15 cellular contexts compared by ENCODE assay signal in genomic region chr11:130114726-130115125, GRCh38. TPM values are rescaled to one million over a fixed set of nuclear protein-coding genes. Genes with fewer than 3 reads are reported as not detected.
A peak's percentile ranks its signal among the peaks of the same experiment; 100 is the strongest.
DNase-seq lines count a peak whose midpoint lies in the region; ATAC-seq, FAIRE-seq and TF ChIP-seq lines count a peak whose summit lies in the region.
"Had no signal": no experiment of that assay in that cellular context is flagged by ENCODE, and none has a peak within 500 bp of the region (broad histone marks: within the 10 kb centered on the region; RNA-seq: fewer than 3 reads in every experiment).

No MANE protein-coding gene starts in this region.

- no peak overlapping the region for H3K9ac ChIP-seq in HepG2 (ENCODE audit: insufficient read depth, low read depth, low read length)

- intact Hi-C loops in HepG2 (cut with micrococcal nuclease; ENCODE audit: unreplicated experiment): no loop called here
- intact Hi-C loops in thyroid gland (cut with DNase I): no loop called here

- H2AFZ ChIP-seq in HepG2 (ENCODE audit: low read length): no peak overlapping the region

- ATAC-seq in HepG2: no peak
- no peak for ATAC-seq in HG03139 (IDR thresholded peaks at IDR 0.05; ENCODE audit: unreplicated experiment)

- TF ChIP-seq EP300 in HepG2 (IDR thresholded peaks at IDR 0.05; ENCODE audit: low read depth in 2 of 2, low read length in 2 of 2): no peak
- no peak for TF ChIP-seq EP300 in HepG2 (CRISPR knock-in tag; IDR thresholded peaks at IDR 0.05; ENCODE audit: borderline replicate concordance)

- H3K36me3 ChIP-seq in HepG2 (replicated peaks in 1 of 2; ENCODE audit: control insufficient read depth in 1 of 2, insufficient read depth in 2 of 2, low read length in 2 of 2) (peaks cover 19 to 74% of the 10 kb centered on the region in 2 experiments), thyroid gland (peaks cover 10 to 14% of the 10 kb centered on the region in 2 donors), right atrium auricular region (peaks cover 15% of the 10 kb centered on the region)

- H3K4me2 ChIP-seq in HepG2 (ENCODE audit: low read depth, low read length): no peak overlapping the region

- H3K4me3 ChIP-seq in HepG2 (replicated peaks in 1 of 3; ENCODE audit: insufficient read depth in 1 of 3, low read depth in 2 of 3, low read length in 3 of 3): no peak overlapping the region
- no peak overlapping the region for H3K4me3 ChIP-seq in thyroid gland (replicated peaks in 1 of 3)
- H3K4me3 ChIP-seq in right atrium auricular region: no peak overlapping the region

- 77% methylated on average over 4 of the region's 4 CpGs for WGBS in HepG2 (ENCODE audit: low lambda C conversion rate)
- 89 to 96% methylated on average over 4 of the region's 4 CpGs for WGBS in thyroid gland, 2 donors

- TF ChIP-seq CTCF in VCaP (conservative IDR thresholded peaks at IDR 0.05) (no peak), HepG2 (CRISPR knock-in tag; IDR thresholded peaks at IDR 0.05) (no peak), thyroid gland (IDR thresholded peaks at IDR 0.05) (no peak), right atrium auricular region (IDR thresholded peaks at IDR 0.05) (no peak)

- H3K4me1 ChIP-seq in HepG2 (ENCODE audit: insufficient read depth, low read length): peaks cover 42% of the 10 kb centered on the region
- peaks cover 15 to 24% of the 10 kb centered on the region in 2 donors for H3K4me1 ChIP-seq in thyroid gland
- peaks cover 0 to 15% of the 10 kb centered on the region in 2 donors for H3K4me1 ChIP-seq in right atrium auricular region

- POLR2A ChIA-PET in HepG2 (lab: Yijun Ruan, JAX): interaction anchor here (1.7 to 2.2 kb wide), 2 partner anchors 9 to 112 kb away, joined by 7 to 12 read pairs; partner anchors contain the start of gene PRDM10

- no peaks in the 10 kb centered on the region for H3K27me3 ChIP-seq in HepG2 (ENCODE audit: control insufficient read depth in 1 of 2, insufficient read depth in 2 of 2, low read length in 2 of 2)
- H3K27me3 ChIP-seq in thyroid gland: no peaks in the 10 kb centered on the region
- H3K27me3 ChIP-seq in right atrium auricular region: no peaks in the 10 kb centered on the region

- H4K20me1 ChIP-seq in HepG2 (ENCODE audit: insufficient read depth, low read length): peaks cover 7% of the 10 kb centered on the region

- no peaks in the 10 kb centered on the region for H3K9me3 ChIP-seq in HepG2 (ENCODE audit: low read length)
- no peaks in the 10 kb centered on the region for H3K9me3 ChIP-seq in thyroid gland
- H3K9me3 ChIP-seq in right atrium auricular region: no peaks in the 10 kb centered on the region

- in situ Hi-C loops in G401 (cut with HindIII; ENCODE audit: low sequenced_read_pairs): no loop called here
- in situ Hi-C loops in HepG2 (cut with HindIII; ENCODE audit: extremely low pct_ligation_motif_present, low pct_unique_long_range_greater_than_20kb): no loop called here

- DNase-seq in G401 (ENCODE audit: low spot score): peak; percentile 47
- DNase-seq in HepG2 (ENCODE audit: low spot score): no peak
- no peak for DNase-seq in thyroid gland
- no peak for DNase-seq in right atrium auricular region (ENCODE audit: low spot score)
- DNase-seq in superior temporal gyrus (ENCODE audit: extremely low spot score): no peak
- DNase-seq: HFFc6; Kasumi-1; MM.1S; NCI-H1092; NCI-H1436 treated with DMSO at 0.1 percent for 48 hours; NCI-H2171 treated with DMSO at 0.1 percent for 48 hours; NK-92 treated with Interleukin-12 subunit alpha and Interleukin-12 subunit beta, amount 100 ng/mL, for 24 hours had no signal

- TF ChIP-seq POLR2A in HepG2 (IDR thresholded peaks at IDR 0.05; ENCODE audit: insufficient read depth in 1 of 2, low read depth in 2 of 2, low read length in 2 of 2): no peak
- no peak for TF ChIP-seq POLR2A in thyroid gland (IDR thresholded peaks at IDR 0.05)

- BruUV-seq in HepG2 (replicated peaks; lab: Mats Ljungman, UMichigan): no TSS peak

- H3K79me2 ChIP-seq in HepG2 (ENCODE audit: insufficient read depth, low read length): peaks cover 61% of the 10 kb centered on the region

- no peak for FAIRE-seq in HepG2 (lab: Jason Lieb, UNC)
- FAIRE-seq: H54 had no signal

- peak overlapping the region; percentile 41 for H3K27ac ChIP-seq in VCaP
- H3K27ac ChIP-seq in HepG2 (ENCODE audit: extremely low read length, insufficient read depth, low read length): peak overlapping the region; percentile 7
- H3K27ac ChIP-seq in thyroid gland: peak overlapping the region; percentile 64 to 78 (median 77)
- H3K27ac ChIP-seq in right atrium auricular region: no peak overlapping the region

- CTCF ChIA-PET in HepG2 (lab: Yijun Ruan, JAX; ENCODE audit: low intra/inter-chr PET ratio, low total read pairs): no interaction called here

- no peak for TF ChIP-seq RAD21 in HepG2 (CRISPR knock-in tag; IDR thresholded peaks at IDR 0.05)

TF ChIP-seq in HepG2, 621 proteins besides CTCF, POLR2A, EP300 and RAD21 (continues in another document):
- TF ChIP-seq TBX3 (IDR thresholded peaks at IDR 0.05; ENCODE audit: borderline replicate concordance) (no peak), HHEX (CRISPR knock-in tag; IDR thresholded peaks at IDR 0.05) (no peak), NR2F1 (CRISPR knock-in tag; IDR thresholded peaks at IDR 0.05) (no peak), RXRA (CRISPR knock-in tag; IDR thresholded peaks at IDR 0.05) (no peak)

RNA-seq across cellular contexts. Expression of gene ST14, which starts 44.9 kb away (rescaled TPM):
- not detected in 2 replicates for total RNA-seq in G401 (2014; rRNA removed; shearing (Covaris generic))
- total RNA-seq in HepG2 (2016; rRNA removed; fragmentation: Illumina TruSeq; extraction: Trizol) (0.69 and 1.4 TPM in 2 replicates), thyroid gland (100 to 1,000 TPM in 2 of 4 donors, 10 to 100 TPM in 2; 53.3 to 102 (median 90.7) TPM), right atrium auricular region (1 to 10 TPM in 1 of 2 donors, under 1 TPM in 1; 0.85 to 6.0 TPM)
- total RNA-seq in HepG2 (2016; cell fraction: cytosol; rRNA removed; fragmentation: Illumina TruSeq; extraction: Trizol; ENCODE audit: low read depth): 0.26 and 0.30 TPM in 2 replicates
- 0.55 and 1.3 TPM in 2 replicates for total RNA-seq in HepG2 (2016; cell fraction: insoluble cytoplasmic fraction; rRNA removed; fragmentation: Illumina TruSeq; extraction: Trizol)
- total RNA-seq in HepG2 (2016; cell fraction: membrane; rRNA removed; fragmentation: Illumina TruSeq; extraction: Trizol): 0.65 and 0.72 TPM in 2 replicates
- total RNA-seq in HepG2 (2016; cell fraction: nucleus; rRNA removed; fragmentation: Illumina TruSeq; extraction: Trizol): 0.94 and 0.99 TPM in 2 replicates
- polyA plus RNA-seq in HepG2 (2011; rRNA removed): 0.88 and 1.1 TPM in 2 replicates
- 0.90 and 1.3 TPM in 2 replicates for polyA plus RNA-seq in HepG2 (2011; cell fraction: cytosol; rRNA removed)
- 2.7 and 3.0 TPM in 2 replicates for polyA plus RNA-seq in HepG2 (2011; cell fraction: nucleus; rRNA removed)
- polyA plus RNA-seq in HepG2 (2012): 0.76 and 1.3 TPM in 2 replicates
- 0.14 and 0.15 TPM in 2 replicates for polyA plus RNA-seq in HepG2 (2016; cell fraction: cytosol; fragmentation: Illumina TruSeq; extraction: Trizol; ENCODE audit: low read depth)
- 0.84 and 1.1 TPM in 2 replicates for polyA plus RNA-seq in HepG2 (2016; cell fraction: insoluble cytoplasmic fraction; fragmentation: Illumina TruSeq; extraction: Trizol; ENCODE audit: low read depth)
- 0.31 and 0.55 TPM in 2 replicates for polyA plus RNA-seq in HepG2 (2016; cell fraction: membrane; fragmentation: Illumina TruSeq; extraction: Trizol; ENCODE audit: low read depth)
- polyA plus RNA-seq in HepG2 (2016; cell fraction: nucleus; fragmentation: Illumina TruSeq; extraction: Trizol; ENCODE audit: insufficient read depth, low read depth): 2.0 and 2.6 TPM in 2 replicates
- 2.0 and 3.1 TPM in 2 replicates for polyA minus RNA-seq in HepG2 (2011; rRNA and poly(A)+ RNA removed; ENCODE audit: low replicate concordance)
- 0.62 and 0.79 TPM in 2 replicates for polyA minus RNA-seq in HepG2 (2011; cell fraction: cytosol; rRNA and poly(A)+ RNA removed)
- polyA minus RNA-seq in HepG2 (2011; cell fraction: nucleus; rRNA and poly(A)+ RNA removed): 0.64 and 0.87 TPM in 2 replicates
- total RNA-seq: HFFc6 had no signal

RNA-seq across cellular contexts. Expression of gene APLP2, which starts 45.0 kb away (rescaled TPM):
- 217 and 237 TPM in 2 replicates for total RNA-seq in G401 (2014; rRNA removed; shearing (Covaris generic))
- 154 and 315 TPM in 2 replicates for total RNA-seq in HepG2 (2016; rRNA removed; fragmentation: Illumina TruSeq; extraction: Trizol)
- total RNA-seq in HepG2 (2016; cell fraction: cytosol; rRNA removed; fragmentation: Illumina TruSeq; extraction: Trizol; ENCODE audit: low read depth): 34.6 and 35.6 TPM in 2 replicates
- 137 and 320 TPM in 2 replicates for total RNA-seq in HepG2 (2016; cell fraction: insoluble cytoplasmic fraction; rRNA removed; fragmentation: Illumina TruSeq; extraction: Trizol)
- 41.4 and 45.9 TPM in 2 replicates for total RNA-seq in HepG2 (2016; cell fraction: membrane; rRNA removed; fragmentation: Illumina TruSeq; extraction: Trizol)
- total RNA-seq in HepG2 (2016; cell fraction: nucleus; rRNA removed; fragmentation: Illumina TruSeq; extraction: Trizol): 264 and 296 TPM in 2 replicates
- polyA plus RNA-seq in HepG2 (2011; rRNA removed): 591 and 594 TPM in 2 replicates
- polyA plus RNA-seq in HepG2 (2011; cell fraction: cytosol; rRNA removed): 396 and 486 TPM in 2 replicates
- polyA plus RNA-seq in HepG2 (2011; cell fraction: nucleus; rRNA removed): 223 and 286 TPM in 2 replicates
- polyA plus RNA-seq in HepG2 (2012): 481 and 597 TPM in 2 replicates
- polyA plus RNA-seq in HepG2 (2016; cell fraction: cytosol; fragmentation: Illumina TruSeq; extraction: Trizol; ENCODE audit: low read depth): 12.9 and 14.3 TPM in 2 replicates
- polyA plus RNA-seq in HepG2 (2016; cell fraction: insoluble cytoplasmic fraction; fragmentation: Illumina TruSeq; extraction: Trizol; ENCODE audit: low read depth): 150 and 155 TPM in 2 replicates
- polyA plus RNA-seq in HepG2 (2016; cell fraction: membrane; fragmentation: Illumina TruSeq; extraction: Trizol; ENCODE audit: low read depth): 25.1 and 29.6 TPM in 2 replicates
- 409 and 433 TPM in 2 replicates for polyA plus RNA-seq in HepG2 (2016; cell fraction: nucleus; fragmentation: Illumina TruSeq; extraction: Trizol; ENCODE audit: insufficient read depth, low read depth)
- 59.6 and 259 TPM in 2 replicates for polyA minus RNA-seq in HepG2 (2011; rRNA and poly(A)+ RNA removed; ENCODE audit: low replicate concordance)
- 166 and 220 TPM in 2 replicates for polyA minus RNA-seq in HepG2 (2011; cell fraction: cytosol; rRNA and poly(A)+ RNA removed)
- 124 and 168 TPM in 2 replicates for polyA minus RNA-seq in HepG2 (2011; cell fraction: nucleus; rRNA and poly(A)+ RNA removed)
- 1,000 to 10,000 TPM in 1 of 4 donors, 100 to 1,000 TPM in 3; 782 to 1,078 (median 902) TPM for total RNA-seq in thyroid gland
- total RNA-seq in right atrium auricular region: 100 to 1,000 TPM; 326 to 454 TPM

Comparison
In these comparisons a context has a peak if more than half of its experiments do, and no peak if none do; other contexts are left out.
1. H3K27ac ChIP-seq: peak in VCaP (single experiment), HepG2 (single experiment) and thyroid gland (3 of 3); none in right atrium auricular region (0 of 2).
2. RNA of gene ST14, which starts 44.9 kb away (total RNA-seq): 53.3 to 102 TPM in thyroid gland; 0.85 to 6.0 TPM in right atrium auricular region, 0.26 to 1.4 TPM in HepG2 and not detected in G401; every median in the first group is over 4 times any median in the second.